Comparison of ENCODE assay signal across 8 cellular contexts in genomic region chr12:10613334-10614055, GRCh38. TPM values are rescaled to one million over a fixed set of nuclear protein-coding genes. Genes with fewer than 3 reads are reported as not detected.
DNase-seq lines count a peak whose midpoint lies in the region; ATAC-seq and TF ChIP-seq lines count a peak whose summit lies in the region.

Gene MAGOHB, minus strand, starts transcription at chr12:10613609. Its CDS starts 77 bp downstream, at chr12:10613532.

- H3K4me1 ChIP-seq in ACC112 (ENCODE audit: control insufficient read depth, insufficient read depth, low read length, unreplicated experiment): peaks cover 19% of the 10 kb centered on the region
- peaks cover 26% of the 10 kb centered on the region for H3K4me1 ChIP-seq in mammary epithelial cell (ENCODE audit: insufficient read depth, low read length)
- 0 out of 2 replicates have a peak, but pooled peaks cover 5% of the 10 kb centered on the region for H3K4me1 ChIP-seq in iPS-20b (ENCODE audit: insufficient read depth, low read length)

- CTCF ChIA-PET in mammary epithelial cell (lab: Charles Lee; ENCODE audit: low non-redundant PET): interaction anchor here (0.6 kb wide), 1 partner anchor 1677 kb away, joined by 3 read pairs; no protein-coding TSS in a partner anchor

- TF ChIP-seq CTCF in WERI-Rb-1 (IDR thresholded peaks at IDR 0.05; ENCODE audit: low read depth, low read length): no peak
- no peak for TF ChIP-seq CTCF in mammary epithelial cell (conservative IDR thresholded peaks at IDR 0.05 in 1 of 2, IDR thresholded peaks at IDR 0.05 in 1 of 2; ENCODE audit: extremely low read depth in 1 of 2, insufficient read depth in 1 of 2, low read depth in 1 of 2, low read length in 2 of 2)

- in situ Hi-C loops in mammary epithelial cell (cut with MboI; ENCODE audit: low sequenced_read_pairs in 2 of 2): no loop called here

- H3K27me3 ChIP-seq in ACC112 (ENCODE audit: insufficient read depth, low read length) (no peaks in the 10 kb centered on the region), WERI-Rb-1 (ENCODE audit: insufficient read depth, low read depth, severe bottlenecking) (no peaks in the 10 kb centered on the region), mammary epithelial cell (ENCODE audit: insufficient read depth, low read length) (no peaks in the 10 kb centered on the region), iPS-20b (ENCODE audit: insufficient read depth, low read length) (no peaks in the 10 kb centered on the region)

- ATAC-seq in GM18873 (IDR thresholded peaks at IDR 0.05; ENCODE audit: low FRiP score, unreplicated experiment): peak; percentile 91
- ATAC-seq in HG03139 (IDR thresholded peaks at IDR 0.05; ENCODE audit: unreplicated experiment): peak; percentile 96

- intact Hi-C loops in mammary epithelial cell (cut with micrococcal nuclease): loop anchor here (1.0 kb wide), 3 partner anchors 61 to 137 kb away; partner anchors contain the start of gene STYK1

- peak within 1 kb of the TSS; percentile 94 for H3K4me3 ChIP-seq in ACC112 (ENCODE audit: low read depth, low read length)
- H3K4me3 ChIP-seq in WERI-Rb-1 (ENCODE audit: low read depth, low read length): peak within 1 kb of the TSS; percentile 95
- peak within 1 kb of the TSS; percentile 93 to 99 (median 96) for H3K4me3 ChIP-seq in mammary epithelial cell (replicated peaks in 1 of 3; ENCODE audit: insufficient read depth in 1 of 3, low read depth in 2 of 3, low read length in 3 of 3)
- H3K4me3 ChIP-seq in iPS-20b (ENCODE audit: low read length): peak within 1 kb of the TSS; percentile 100
- H3K4me3 ChIP-seq in skin epidermis: peak within 1 kb of the TSS; percentile 50 to 82 (median 68)

- H3K9me3 ChIP-seq in WERI-Rb-1 (ENCODE audit: severe bottlenecking) (no peaks in the 10 kb centered on the region), mammary epithelial cell (replicated peaks; ENCODE audit: insufficient read depth, low read length) (no peaks in the 10 kb centered on the region), iPS-20b (ENCODE audit: insufficient read depth, low read depth, low read length) (no peaks in the 10 kb centered on the region)

- H3K36me3 ChIP-seq in ACC112 (ENCODE audit: insufficient read depth, low read length): peaks cover 12% of the 10 kb centered on the region
- H3K36me3 ChIP-seq in WERI-Rb-1: peaks cover 32% of the 10 kb centered on the region
- peaks cover 9% of the 10 kb centered on the region for H3K36me3 ChIP-seq in mammary epithelial cell (ENCODE audit: insufficient read depth, low read length)
- peaks cover 40% of the 10 kb centered on the region for H3K36me3 ChIP-seq in iPS-20b (ENCODE audit: insufficient read depth, low read depth, low read length)

- H2AFZ ChIP-seq in ACC112 (ENCODE audit: low read length, unreplicated experiment) (peak within 1 kb of the TSS; percentile 43), mammary epithelial cell (ENCODE audit: low read depth, low read length) (peak within 1 kb of the TSS; percentile 86)

- 2% methylated on average over 42 of the region's 46 CpGs for WGBS in mammary epithelial cell (ENCODE audit: low coverage, missing lambda C conversion rate)

- dilution Hi-C loops in mammary epithelial cell (cut with HindIII; ENCODE audit: low sequenced_read_pairs): loop anchor here (5.0 kb wide), 1 partner anchor 109 kb away; the partner anchor contains the start of gene YBX3

- H3K9ac ChIP-seq in mammary epithelial cell (ENCODE audit: insufficient read depth, low read length): peak within 1 kb of the TSS; percentile 100
- peak within 1 kb of the TSS; percentile 98 for H3K9ac ChIP-seq in iPS-20b (ENCODE audit: low read depth, low read length)

- H3K27ac ChIP-seq in ACC112 (ENCODE audit: low read depth, low read length) (peak within 1 kb of the TSS; percentile 77), WERI-Rb-1 (peak within 1 kb of the TSS; percentile 98), mammary epithelial cell (ENCODE audit: insufficient read depth, low read depth, low read length) (peak within 1 kb of the TSS; percentile 100), iPS-20b (ENCODE audit: low read length) (peak within 1 kb of the TSS; percentile 86), skin epidermis (peak within 1 kb of the TSS; percentile 69 to 97 (median 91))

- TSS peak; percentile 94 for BruUV-seq in mammary epithelial cell (replicated peaks; lab: Mats Ljungman, UMichigan)

- DNase-seq in NCI-H2227 (lab: John Stamatoyannopoulos, UW; ENCODE audit: unreplicated experiment): peak; percentile 95
- peak; percentile 96 for DNase-seq in WERI-Rb-1
- DNase-seq in mammary epithelial cell: peak; percentile 95

- H3K79me2 ChIP-seq in ACC112 (ENCODE audit: control insufficient read depth, insufficient read depth, low read length, unreplicated experiment) (peaks cover 32% of the 10 kb centered on the region), mammary epithelial cell (ENCODE audit: insufficient read depth, low read length) (peaks cover 32% of the 10 kb centered on the region)

- no peaks in the 10 kb centered on the region for H4K20me1 ChIP-seq in mammary epithelial cell (ENCODE audit: insufficient read depth, low read length)

- H3K4me2 ChIP-seq in mammary epithelial cell (ENCODE audit: insufficient read depth, low read depth, low read length): peak within 1 kb of the TSS; percentile 98

RNA-seq across cellular contexts. Expression of gene MAGOHB, which starts in this region (rescaled TPM):
- 10 to 100 TPM; 10.7 to 28.0 TPM for total RNA-seq in mammary epithelial cell
- 20.7 TPM for polyA plus RNA-seq in mammary epithelial cell
- 7.2 TPM for polyA minus RNA-seq in mammary epithelial cell

Comparison
In these comparisons a context has a peak if more than half of its experiments do, and no peak if none do; other contexts are left out.
1. Peak in every context shown above with its lines: DNase-seq, ATAC-seq, H3K4me3 ChIP-seq and H3K27ac ChIP-seq.